In genomic region chr12:27732281-27732680, GRCh38 we compare ENCODE assay signal across 9 cellular contexts. TPM values are rescaled to one million over a fixed set of nuclear protein-coding genes. Genes with fewer than 3 reads are reported as not detected.
DNase-seq lines count a peak whose midpoint lies in the region; ATAC-seq and TF ChIP-seq lines count a peak whose summit lies in the region.
"Had no signal": no experiment of that assay in that cellular context is flagged by ENCODE, and none has a peak within 500 bp of the region (broad histone marks: within the 10 kb centered on the region; RNA-seq: fewer than 3 reads in every experiment).

No MANE protein-coding gene starts in this region.

- no peak overlapping the region for H3K4me3 ChIP-seq in WERI-Rb-1 (ENCODE audit: low read depth, low read length)

- ATAC-seq in activated T-cell treated with anti-CD3 and anti-CD28 coated beads, Interleukin-2, amount 50 U/mL, for 4 hours: no peak
- no peak for ATAC-seq in GM21447 (IDR thresholded peaks at IDR 0.05; ENCODE audit: unreplicated experiment)

- peak; percentile 7 for DNase-seq in GM03348 (ENCODE audit: low spot score)
- no peak for DNase-seq in HFFc6
- DNase-seq in WERI-Rb-1: no peak
- DNase-seq in lung microvascular endothelial cell (ENCODE audit: low read depth in 2 of 2): peak; percentile 36 to 42
- no peak for DNase-seq in activated T-cell treated with anti-CD3 and anti-CD28 coated beads, Interleukin-2, amount 50 U/mL, for 4 hours
- no peak for DNase-seq in activated T-helper 2 cell treated with anti-CD3 and anti-CD28 coated beads, Interferon-gamma antibody, Interleukin-2, Interleukin-4, amounts not matched to agents 10 μg/mL and 5 μg/mL and 100 μg/mL, durations not matched to agents 14 hours and 24 hours and 36 hours (ENCODE audit: low spot score)
- no peak for DNase-seq in stimulated activated naive CD4-positive, alpha-beta T cell treated with Interleukin-2 at 50 U/mL for 16 hours (lab: John Stamatoyannopoulos, UW)

- H3K27ac Mint-ChIP-seq in HFFc6: no peak overlapping the region; the same call in 1 of the 2 replicates
- no peak overlapping the region for H3K27ac Mint-ChIP-seq in activated T-helper 2 cell treated with anti-CD3 and anti-CD28 coated beads, Interferon-gamma antibody, Interleukin-2, Interleukin-4, amounts not matched to agents 10 μg/mL and 5 μg/mL and 100 μg/mL, durations not matched to agents 14 hours and 24 hours and 36 hours
- H3K27ac Mint-ChIP-seq: activated naive CD8-positive, alpha-beta T cell had no signal

- H3K36me3 ChIP-seq in WERI-Rb-1: peaks cover 11% of the 10 kb centered on the region

- H3K27ac ChIP-seq in WERI-Rb-1: no peak overlapping the region

- H3K9me3 ChIP-seq in WERI-Rb-1 (ENCODE audit: severe bottlenecking): no peaks in the 10 kb centered on the region

- H3K9me3 Mint-ChIP-seq in HFFc6: no peaks in the 10 kb centered on the region
- no peaks in the 10 kb centered on the region for H3K9me3 Mint-ChIP-seq in activated T-cell treated with anti-CD3 and anti-CD28 coated beads, Interleukin-2, amount 50 U/mL, for 4 hours
- H3K9me3 Mint-ChIP-seq in activated T-helper 2 cell treated with anti-CD3 and anti-CD28 coated beads, Interferon-gamma antibody, Interleukin-2, Interleukin-4, amounts not matched to agents 10 μg/mL and 5 μg/mL and 100 μg/mL, durations not matched to agents 14 hours and 24 hours and 36 hours: no peaks in the 10 kb centered on the region

- H3K27me3 ChIP-seq in WERI-Rb-1 (ENCODE audit: insufficient read depth, low read depth, severe bottlenecking): no peaks in the 10 kb centered on the region

- TF ChIP-seq CTCF in HFFc6 (IDR thresholded peaks at IDR 0.05): peak; percentile 41; the same call in 1 of the 2 replicates
- TF ChIP-seq CTCF in WERI-Rb-1 (IDR thresholded peaks at IDR 0.05; ENCODE audit: low read depth, low read length): 0 out of 2 replicates have a peak, but pooled peaks have one; percentile 7

- intact Hi-C loops in activated T-helper 2 cell treated with anti-CD3 and anti-CD28 coated beads, Interferon-gamma antibody, Interleukin-2, Interleukin-4, amounts not matched to agents 10 μg/mL and 5 μg/mL and 100 μg/mL, durations not matched to agents 14 hours and 24 hours and 36 hours (cut with micrococcal nuclease): loop anchor here (5.0 to 10.0 kb wide), 2 partner anchors 50 to 1143 kb away; partner anchors contain the start of genes KLHL42 and MANSC4

- peaks cover 10% of the 10 kb centered on the region; the same call in 1 of the 2 replicates for H3K36me3 Mint-ChIP-seq in HFFc6 (ENCODE audit: low read depth)
- H3K36me3 Mint-ChIP-seq in activated T-cell treated with anti-CD3 and anti-CD28 coated beads, Interleukin-2, amount 50 U/mL, for 4 hours (ENCODE audit: insufficient read depth): peaks cover 34% of the 10 kb centered on the region
- peaks cover 37% of the 10 kb centered on the region for H3K36me3 Mint-ChIP-seq in activated T-helper 2 cell treated with anti-CD3 and anti-CD28 coated beads, Interferon-gamma antibody, Interleukin-2, Interleukin-4, amounts not matched to agents 10 μg/mL and 5 μg/mL and 100 μg/mL, durations not matched to agents 14 hours and 24 hours and 36 hours (ENCODE audit: low read depth)

- H3K4me3 Mint-ChIP-seq in HFFc6: no peak overlapping the region
- H3K4me3 Mint-ChIP-seq in activated T-cell treated with anti-CD3 and anti-CD28 coated beads, Interleukin-2, amount 50 U/mL, for 4 hours: no peak overlapping the region
- no peak overlapping the region for H3K4me3 Mint-ChIP-seq in activated T-helper 2 cell treated with anti-CD3 and anti-CD28 coated beads, Interferon-gamma antibody, Interleukin-2, Interleukin-4, amounts not matched to agents 10 μg/mL and 5 μg/mL and 100 μg/mL, durations not matched to agents 14 hours and 24 hours and 36 hours (ENCODE audit: low read depth)
- H3K4me3 Mint-ChIP-seq: activated naive CD8-positive, alpha-beta T cell had no signal

- no peaks in the 10 kb centered on the region; the same call in 1 of the 2 replicates for H3K27me3 Mint-ChIP-seq in HFFc6 (ENCODE audit: insufficient read depth)
- no peaks in the 10 kb centered on the region for H3K27me3 Mint-ChIP-seq in activated T-cell treated with anti-CD3 and anti-CD28 coated beads, Interleukin-2, amount 50 U/mL, for 4 hours (ENCODE audit: low read depth)
- no peaks in the 10 kb centered on the region for H3K27me3 Mint-ChIP-seq in activated T-helper 2 cell treated with anti-CD3 and anti-CD28 coated beads, Interferon-gamma antibody, Interleukin-2, Interleukin-4, amounts not matched to agents 10 μg/mL and 5 μg/mL and 100 μg/mL, durations not matched to agents 14 hours and 24 hours and 36 hours (ENCODE audit: low read depth)
- H3K27me3 Mint-ChIP-seq: activated naive CD8-positive, alpha-beta T cell had no signal

- H3K4me1 Mint-ChIP-seq in HFFc6 (ENCODE audit: low read depth): peaks cover 5% of the 10 kb centered on the region; the same call in 1 of the 2 replicates
- H3K4me1 Mint-ChIP-seq in activated T-cell treated with anti-CD3 and anti-CD28 coated beads, Interleukin-2, amount 50 U/mL, for 4 hours (ENCODE audit: low read depth): no peaks in the 10 kb centered on the region
- peaks cover under 1% of the 10 kb centered on the region for H3K4me1 Mint-ChIP-seq in activated T-helper 2 cell treated with anti-CD3 and anti-CD28 coated beads, Interferon-gamma antibody, Interleukin-2, Interleukin-4, amounts not matched to agents 10 μg/mL and 5 μg/mL and 100 μg/mL, durations not matched to agents 14 hours and 24 hours and 36 hours (ENCODE audit: low read depth)

RNA-seq across cellular contexts. Expression of gene MRPS35, which starts 21.6 kb away (rescaled TPM):
- 10 to 100 TPM; 39.2 to 47.9 (median 45.6) TPM for total RNA-seq in HFFc6 (2021; fragmentation: NEBNext Ultra II Directional; extraction: Animal tissue kit (Norgen Biotek cat#: 25700))
- total RNA-seq in lung microvascular endothelial cell: 29.2 and 30.3 TPM in 2 replicates
- 10 to 100 TPM; 75.2 to 79.6 (median 79.1) TPM for total RNA-seq in activated T-cell treated with anti-CD3 and anti-CD28 coated beads, Interleukin-2, amount 50 U/mL, for 4 hours
- 53.6 and 54.0 TPM in 2 replicates for total RNA-seq in activated T-helper 2 cell treated with anti-CD3 and anti-CD28 coated beads, Interferon-gamma antibody, Interleukin-2, Interleukin-4, amounts not matched to agents 10 μg/mL and 5 μg/mL and 100 μg/mL, durations not matched to agents 14 hours and 24 hours and 36 hours

RNA-seq across cellular contexts. Expression of gene REP15, which starts 36.0 kb away (rescaled TPM):
- 1 to 10 TPM; 2.1 to 2.9 (median 2.4) TPM for total RNA-seq in HFFc6 (2021; fragmentation: NEBNext Ultra II Directional; extraction: Animal tissue kit (Norgen Biotek cat#: 25700))
- total RNA-seq in lung microvascular endothelial cell: 3.5 and 13.5 TPM in 2 replicates
- under 1 TPM; 0.35 to 0.38 (median 0.37) TPM for total RNA-seq in activated T-cell treated with anti-CD3 and anti-CD28 coated beads, Interleukin-2, amount 50 U/mL, for 4 hours
- 1.5 and 2.2 TPM in 2 replicates for total RNA-seq in activated T-helper 2 cell treated with anti-CD3 and anti-CD28 coated beads, Interferon-gamma antibody, Interleukin-2, Interleukin-4, amounts not matched to agents 10 μg/mL and 5 μg/mL and 100 μg/mL, durations not matched to agents 14 hours and 24 hours and 36 hours

RNA-seq across cellular contexts. Expression of gene KLHL42, which starts 47.8 kb away (rescaled TPM):
- 10 to 100 TPM; 17.6 to 24.7 (median 19.3) TPM for total RNA-seq in HFFc6 (2021; fragmentation: NEBNext Ultra II Directional; extraction: Animal tissue kit (Norgen Biotek cat#: 25700))
- total RNA-seq in lung microvascular endothelial cell: 12.0 and 13.3 TPM in 2 replicates
- total RNA-seq in activated T-cell treated with anti-CD3 and anti-CD28 coated beads, Interleukin-2, amount 50 U/mL, for 4 hours: 10 to 100 TPM; 11.7 to 14.3 (median 14.0) TPM
- 16.2 and 16.9 TPM in 2 replicates for total RNA-seq in activated T-helper 2 cell treated with anti-CD3 and anti-CD28 coated beads, Interferon-gamma antibody, Interleukin-2, Interleukin-4, amounts not matched to agents 10 μg/mL and 5 μg/mL and 100 μg/mL, durations not matched to agents 14 hours and 24 hours and 36 hours

RNA-seq across cellular contexts. Expression of gene MANSC4, which starts 47.8 kb away (rescaled TPM):
- not detected for total RNA-seq in HFFc6 (2021; fragmentation: NEBNext Ultra II Directional; extraction: Animal tissue kit (Norgen Biotek cat#: 25700))
- not detected in 2 replicates for total RNA-seq in lung microvascular endothelial cell
- not detected for total RNA-seq in activated T-cell treated with anti-CD3 and anti-CD28 coated beads, Interleukin-2, amount 50 U/mL, for 4 hours
- not detected in 2 replicates for total RNA-seq in activated T-helper 2 cell treated with anti-CD3 and anti-CD28 coated beads, Interferon-gamma antibody, Interleukin-2, Interleukin-4, amounts not matched to agents 10 μg/mL and 5 μg/mL and 100 μg/mL, durations not matched to agents 14 hours and 24 hours and 36 hours

Comparison
In these comparisons a context has a peak if more than half of its experiments do, and no peak if none do; other contexts are left out.
1. DNase-seq: peak in GM03348 (single experiment) and lung microvascular endothelial cell (2 of 2); none in HFFc6 (single experiment), WERI-Rb-1 (single experiment), activated T-cell treated with anti-CD3 and anti-CD28 coated beads, Interleukin-2, amount 50 U/mL, for 4 hours (single experiment), activated T-helper 2 cell treated with anti-CD3 and anti-CD28 coated beads, Interferon-gamma antibody, Interleukin-2, Interleukin-4, amounts not matched to agents 10 μg/mL and 5 μg/mL and 100 μg/mL, durations not matched to agents 14 hours and 24 hours and 36 hours (single experiment) and stimulated activated naive CD4-positive, alpha-beta T cell treated with Interleukin-2 at 50 U/mL for 16 hours (single experiment).